19 cellular contexts compared by ENCODE assay signal in genomic region chr11:34284836-34285235, GRCh38.
DNase-seq lines count a peak whose midpoint lies in the region; ATAC-seq and TF ChIP-seq lines count a peak whose summit lies in the region.
"Had no signal": no experiment of that assay in that cellular context is flagged by ENCODE, and none has a peak within 500 bp of the region (broad histone marks: within the 10 kb centered on the region; RNA-seq: fewer than 3 reads in every experiment).

No MANE protein-coding gene starts in this region.

- no peak for TF ChIP-seq CTCF in brain (conservative IDR thresholded peaks at IDR 0.05)
- TF ChIP-seq CTCF in natural killer cell (IDR thresholded peaks at IDR 0.05) = no peak

- no peak for ATAC-seq in natural killer cell
- no peak for ATAC-seq in HG03175 (IDR thresholded peaks at IDR 0.05; ENCODE audit: unreplicated experiment)
- ATAC-seq: activated naive CD8-positive, alpha-beta T cell treated with anti-CD3 and anti-CD28 coated beads, Interleukin-2, amount 50 U/mL, for 24 hours had no signal

- H3K27me3 Mint-ChIP-seq in brain = peaks cover 3% of the 10 kb centered on the region
- H3K27me3 Mint-ChIP-seq in natural killer cell (ENCODE audit: low read depth in 2 of 2) = peaks cover 0 to 5% of the 10 kb centered on the region in 2 donors
- H3K27me3 Mint-ChIP-seq: activated naive CD8-positive, alpha-beta T cell treated with anti-CD3 and anti-CD28 coated beads, Interleukin-2, amount 50 U/mL, for 24 hours; stimulated activated naive CD8-positive, alpha-beta T cell treated with anti-CD3 and anti-CD28 coated beads, Interleukin-15, Interleukin-2, amounts not matched to agents 100 ng/mL and 50 ng/mL, for 24 hours had no signal

- peak overlapping the region in 1 of 5 experiments; percentile 56 for H3K4me3 Mint-ChIP-seq in brain
- no peak overlapping the region for H3K4me3 Mint-ChIP-seq in natural killer cell
- H3K4me3 Mint-ChIP-seq: activated naive CD8-positive, alpha-beta T cell treated with anti-CD3 and anti-CD28 coated beads, Interleukin-2, amount 50 U/mL, for 24 hours; CD14-positive monocyte; mesothelial cell of epicardium; naive B cell; stimulated activated naive CD8-positive, alpha-beta T cell treated with anti-CD3 and anti-CD28 coated beads, Interleukin-15, Interleukin-2, amounts not matched to agents 100 ng/mL and 50 ng/mL, for 24 hours had no signal

- H3K4me1 Mint-ChIP-seq in brain = peaks cover 66% of the 10 kb centered on the region
- H3K4me1 Mint-ChIP-seq in natural killer cell = no peaks in the 10 kb centered on the region
- H3K4me1 Mint-ChIP-seq: activated naive CD8-positive, alpha-beta T cell treated with anti-CD3 and anti-CD28 coated beads, Interleukin-2, amount 50 U/mL, for 24 hours; naive B cell had no signal

- H3K27ac Mint-ChIP-seq in brain (peak overlapping the region in 4 of 5 experiments; percentile 33 to 88 (median 75)), natural killer cell (no peak overlapping the region)
- H3K27ac Mint-ChIP-seq: activated naive CD8-positive, alpha-beta T cell treated with anti-CD3 and anti-CD28 coated beads, Interleukin-2, amount 50 U/mL, for 24 hours; mesothelial cell of epicardium; naive B cell; stimulated activated naive CD8-positive, alpha-beta T cell treated with anti-CD3 and anti-CD28 coated beads, Interleukin-15, Interleukin-2, amounts not matched to agents 100 ng/mL and 50 ng/mL, for 24 hours had no signal

- no peaks in the 10 kb centered on the region for H3K36me3 Mint-ChIP-seq in brain
- no peaks in the 10 kb centered on the region for H3K36me3 Mint-ChIP-seq in natural killer cell
- H3K36me3 Mint-ChIP-seq: CD14-positive monocyte, mesothelial cell of epicardium, naive B cell had no signal

- DNase-seq in COR-L47 (lab: John Stamatoyannopoulos, UW) = peak; percentile 67
- peak in 2 of 3 experiments; percentile 85 to 98 for DNase-seq in NCI-H1417 (lab: John Stamatoyannopoulos, UW)
- peak; percentile 90 for DNase-seq in NCI-H748 treated with DMSO at 0.1 percent for 48 hours (lab: John Stamatoyannopoulos, UW)
- DNase-seq in DMS114 treated with DMSO at 0.1 percent for 48 hours (lab: John Stamatoyannopoulos, UW; ENCODE audit: unreplicated experiment) = no peak
- no peak for DNase-seq in natural killer cell
- DNase-seq in NOMO-1 treated with DMSO at 0.1 percent for 48 hours (lab: John Stamatoyannopoulos, UW; ENCODE audit: unreplicated experiment) = no peak
- DNase-seq: activated CD4-positive, alpha-beta T cell treated with anti-CD3 and anti-CD28 coated beads, Interleukin-2, amount 50 U/mL, for 1 hour; activated naive CD8-positive, alpha-beta T cell treated with anti-CD3 and anti-CD28 coated beads, Interleukin-2, amount 50 U/mL, for 24 hours; activated T-cell treated with anti-CD3 and anti-CD28 coated beads, Interleukin-2, amount 50 U/mL, for 48 hours; GOT3; Kasumi-1; left ventricle myocardium inferior; MV-4-11; naive B cell had no signal

- intact Hi-C loops in natural killer cell (cut with micrococcal nuclease) = no loop called here

- H3K9me3 Mint-ChIP-seq in brain (peaks cover 0 to 3% (median 0%) of the 10 kb centered on the region in 5 experiments), natural killer cell (no peaks in the 10 kb centered on the region)
- H3K9me3 Mint-ChIP-seq: activated naive CD8-positive, alpha-beta T cell treated with anti-CD3 and anti-CD28 coated beads, Interleukin-2, amount 50 U/mL, for 24 hours; CD14-positive monocyte; mesothelial cell of epicardium; naive B cell; stimulated activated naive CD8-positive, alpha-beta T cell treated with anti-CD3 and anti-CD28 coated beads, Interleukin-15, Interleukin-2, amounts not matched to agents 100 ng/mL and 50 ng/mL, for 24 hours had no signal

Comparison
In these comparisons a context has a peak if more than half of its experiments do, and no peak if none do; other contexts are left out.
1. DNase-seq: peak in COR-L47 (single experiment), NCI-H1417 (2 of 3) and NCI-H748 treated with DMSO at 0.1 percent for 48 hours (single experiment); none in DMS114 treated with DMSO at 0.1 percent for 48 hours (single experiment), natural killer cell (single experiment) and NOMO-1 treated with DMSO at 0.1 percent for 48 hours (single experiment).
2. H3K27ac Mint-ChIP-seq: peak in brain (4 of 5); none in natural killer cell (0 of 2).